In the genomic region with DNA sequence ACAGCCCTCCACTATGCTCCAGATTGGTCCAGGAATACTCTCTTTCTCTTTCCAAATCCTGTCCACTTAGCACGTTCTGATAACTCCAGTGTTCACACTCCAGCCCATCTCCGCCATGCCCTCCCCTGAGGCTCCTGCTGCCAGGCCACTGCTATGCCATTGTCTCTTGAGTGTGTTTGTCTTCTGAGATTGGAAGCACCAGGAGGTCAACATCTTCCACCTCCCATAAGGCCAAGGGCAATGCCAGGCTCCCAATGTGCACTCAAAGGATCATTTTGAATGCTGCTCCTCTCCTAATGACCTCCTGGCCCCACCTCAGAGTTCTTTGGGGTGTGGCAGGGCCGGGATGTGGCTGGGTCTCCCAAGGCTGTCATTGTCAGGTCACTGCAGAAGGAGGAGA, we compare ENCODE assay signal across 9 cellular contexts. TPM values are rescaled to one million over a fixed set of nuclear protein-coding genes. Genes with fewer than 3 reads are reported as not detected.
DNase-seq lines count a peak whose midpoint lies in the region; ATAC-seq and TF ChIP-seq lines count a peak whose summit lies in the region.
"Had no signal": no experiment of that assay in that cellular context is flagged by ENCODE, and none has a peak within 500 bp of the region (broad histone marks: within the 10 kb centered on the region; RNA-seq: fewer than 3 reads in every experiment).

No MANE protein-coding gene starts in this region.

- peak overlapping the region; percentile 93 for H3K4me2 ChIP-seq in GM23338

- H2AFZ ChIP-seq in GM23338 = no peak overlapping the region

- peaks cover 21% of the 10 kb centered on the region for H3K4me1 Mint-ChIP-seq in GM23338
- peaks cover 9 to 12% of the 10 kb centered on the region in 2 donors for H3K4me1 Mint-ChIP-seq in natural killer cell treated with Interleukin-12 subunit alpha and Interleukin-12 subunit beta and Interleukin-15 and Interleukin-18, amount 100 ng/mL, for 72 hours (ENCODE audit: low read depth in 2 of 2)

- peaks cover 3% of the 10 kb centered on the region; the same call in 1 of the 2 replicates for H4K20me1 ChIP-seq in GM23338 (replicated peaks; ENCODE audit: insufficient read depth)

- H3K27ac Mint-ChIP-seq in GM23338 = no peak overlapping the region
- H3K27ac Mint-ChIP-seq in natural killer cell treated with Interleukin-12 subunit alpha and Interleukin-12 subunit beta and Interleukin-15 and Interleukin-18, amount 100 ng/mL, for 72 hours = no peak overlapping the region

- H3K4me3 Mint-ChIP-seq in GM23338 = peak overlapping the region; percentile 61
- peak overlapping the region; percentile 68 for H3K4me3 Mint-ChIP-seq in natural killer cell treated with Interleukin-12 subunit alpha and Interleukin-12 subunit beta and Interleukin-15 and Interleukin-18, amount 100 ng/mL, for 72 hours

- H3K4me1 ChIP-seq in BE2C (no peaks in the 10 kb centered on the region), GM23338 (ENCODE audit: insufficient read depth) (no peaks in the 10 kb centered on the region; the same call in 1 of the 2 replicates), foreskin keratinocyte (no peaks in the 10 kb centered on the region)

- ATAC-seq in GM23338 (no peak), GM18520 (IDR thresholded peaks at IDR 0.05; ENCODE audit: unreplicated experiment) (no peak), foreskin keratinocyte (no peak), HG03139 (IDR thresholded peaks at IDR 0.05; ENCODE audit: unreplicated experiment) (no peak)
- ATAC-seq in natural killer cell treated with Interleukin-12 subunit alpha and Interleukin-12 subunit beta and Interleukin-15 and Interleukin-18, amount 100 ng/mL, for 72 hours = no peak

- H3K9me3 Mint-ChIP-seq in GM23338 = no peaks in the 10 kb centered on the region
- H3K9me3 Mint-ChIP-seq in natural killer cell treated with Interleukin-12 subunit alpha and Interleukin-12 subunit beta and Interleukin-15 and Interleukin-18, amount 100 ng/mL, for 72 hours = no peaks in the 10 kb centered on the region

- intact Hi-C loops in dorsolateral prefrontal cortex (cut with DNase I) = no loop called here

- H3K27ac ChIP-seq in GM23338 (ENCODE audit: low read depth) = no peak overlapping the region
- H3K27ac ChIP-seq in dorsolateral prefrontal cortex = peak overlapping the region in 1 of 59 donors; percentile 10
- no peak overlapping the region for H3K27ac ChIP-seq in foreskin keratinocyte
- H3K27ac ChIP-seq: VCaP had no signal

- no peaks in the 10 kb centered on the region for H3K79me2 ChIP-seq in GM23338 (replicated peaks; ENCODE audit: insufficient read depth)

- H3K36me3 Mint-ChIP-seq in GM23338 (ENCODE audit: low read depth) = no peaks in the 10 kb centered on the region
- H3K36me3 Mint-ChIP-seq in natural killer cell treated with Interleukin-12 subunit alpha and Interleukin-12 subunit beta and Interleukin-15 and Interleukin-18, amount 100 ng/mL, for 72 hours = no peaks in the 10 kb centered on the region

- DNase-seq in BE2C (no peak), GM23338 (ENCODE audit: low spot score) (no peak), dorsolateral prefrontal cortex (no peak), HUDEP-2 (lab: John Stamatoyannopoulos, UW; ENCODE audit: unreplicated experiment in 76 of 76) (no peak), foreskin keratinocyte (no peak)
- no peak for DNase-seq in natural killer cell treated with Interleukin-12 subunit alpha and Interleukin-12 subunit beta and Interleukin-15 and Interleukin-18, amount 100 ng/mL, for 72 hours (ENCODE audit: low spot score)

- TF ChIP-seq CTCF in BE2C (IDR thresholded peaks at IDR 0.05; ENCODE audit: low read depth, low read length) (no peak), GM23338 (conservative IDR thresholded peaks at IDR 0.05; ENCODE audit: low read depth in 2 of 2) (no peak), dorsolateral prefrontal cortex (IDR thresholded peaks at IDR 0.05 in 54 of 56, conservative IDR thresholded peaks at IDR 0.05 in 2 of 56; ENCODE audit: low read depth in 1 of 56, partially characterized antibody in 56 of 56) (no peak), foreskin keratinocyte (conservative IDR thresholded peaks at IDR 0.05) (no peak)

- H3K4me3 ChIP-seq in BE2C (ENCODE audit: low read depth, low read length) (peak overlapping the region; percentile 54), GM23338 (peak overlapping the region; percentile 79), dorsolateral prefrontal cortex (peak overlapping the region in 35 of 59 donors; percentile 31 to 71 (median 60))

- peaks cover 46% of the 10 kb centered on the region for H3K27me3 Mint-ChIP-seq in GM23338 (ENCODE audit: insufficient read depth, low read depth, poor library complexity)
- H3K27me3 Mint-ChIP-seq in natural killer cell treated with Interleukin-12 subunit alpha and Interleukin-12 subunit beta and Interleukin-15 and Interleukin-18, amount 100 ng/mL, for 72 hours = peaks cover 13 to 17% of the 10 kb centered on the region in 2 donors

- no peaks in the 10 kb centered on the region for H3K9me3 ChIP-seq in BE2C

- H3K36me3 ChIP-seq in BE2C (no peaks in the 10 kb centered on the region), GM23338 (ENCODE audit: insufficient read depth) (no peaks in the 10 kb centered on the region; the same call in 1 of the 2 replicates)

- no peaks in the 10 kb centered on the region for H3K9me2 ChIP-seq in GM23338 (ENCODE audit: insufficient read depth)

- H3K27me3 ChIP-seq in BE2C = no peaks in the 10 kb centered on the region
- peaks cover 46% of the 10 kb centered on the region for H3K27me3 ChIP-seq in GM23338 (ENCODE audit: insufficient read depth)
- H3K27me3 ChIP-seq in dorsolateral prefrontal cortex = no peaks in the 10 kb centered on the region
- peaks cover 18% of the 10 kb centered on the region for H3K27me3 ChIP-seq in foreskin keratinocyte

- H3F3A ChIP-seq in GM23338 (replicated peaks; ENCODE audit: low read depth) = no peaks in the 10 kb centered on the region

TF ChIP-seq in GM23338, 12 proteins besides CTCF, POLR2A, EP300 and RAD21:
- TF ChIP-seq EZH2 (IDR thresholded peaks at IDR 0.05; ENCODE audit: low read depth, unreplicated experiment) = peak; percentile 5
- TF ChIP-seq, protein P1, sequence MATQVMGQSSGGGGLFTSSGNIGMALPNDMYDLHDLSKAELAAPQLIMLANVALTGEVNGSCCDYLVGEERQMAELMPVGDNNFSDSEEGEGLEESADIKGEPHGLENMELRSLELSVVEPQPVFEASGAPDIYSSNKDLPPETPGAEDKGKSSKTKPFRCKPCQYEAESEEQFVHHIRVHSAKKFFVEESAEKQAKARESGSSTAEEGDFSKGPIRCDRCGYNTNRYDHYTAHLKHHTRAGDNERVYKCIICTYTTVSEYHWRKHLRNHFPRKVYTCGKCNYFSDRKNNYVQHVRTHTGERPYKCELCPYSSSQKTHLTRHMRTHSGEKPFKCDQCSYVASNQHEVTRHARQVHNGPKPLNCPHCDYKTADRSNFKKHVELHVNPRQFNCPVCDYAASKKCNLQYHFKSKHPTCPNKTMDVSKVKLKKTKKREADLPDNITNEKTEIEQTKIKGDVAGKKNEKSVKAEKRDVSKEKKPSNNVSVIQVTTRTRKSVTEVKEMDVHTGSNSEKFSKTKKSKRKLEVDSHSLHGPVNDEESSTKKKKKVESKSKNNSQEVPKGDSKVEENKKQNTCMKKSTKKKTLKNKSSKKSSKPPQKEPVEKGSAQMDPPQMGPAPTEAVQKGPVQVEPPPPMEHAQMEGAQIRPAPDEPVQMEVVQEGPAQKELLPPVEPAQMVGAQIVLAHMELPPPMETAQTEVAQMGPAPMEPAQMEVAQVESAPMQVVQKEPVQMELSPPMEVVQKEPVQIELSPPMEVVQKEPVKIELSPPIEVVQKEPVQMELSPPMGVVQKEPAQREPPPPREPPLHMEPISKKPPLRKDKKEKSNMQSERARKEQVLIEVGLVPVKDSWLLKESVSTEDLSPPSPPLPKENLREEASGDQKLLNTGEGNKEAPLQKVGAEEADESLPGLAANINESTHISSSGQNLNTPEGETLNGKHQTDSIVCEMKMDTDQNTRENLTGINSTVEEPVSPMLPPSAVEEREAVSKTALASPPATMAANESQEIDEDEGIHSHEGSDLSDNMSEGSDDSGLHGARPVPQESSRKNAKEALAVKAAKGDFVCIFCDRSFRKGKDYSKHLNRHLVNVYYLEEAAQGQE (IDR thresholded peaks at IDR 0.05; ENCODE audit: unreplicated experiment) = no peak
TF ChIP-seq in GM23338: peak in this region for 1.

RNA-seq across cellular contexts. Expression of a gene that starts 19.5 kb away (rescaled TPM):
- 4.0 TPM for polyA plus RNA-seq in BE2C (2012; ENCODE audit: insufficient read depth, insufficient read length, low read depth)
- total RNA-seq in GM23338 (2014; rRNA removed; shearing (Covaris generic)) = 0.38 and 1.0 TPM in 2 replicates
- 0.19 and 0.21 TPM in 2 replicates for polyA plus RNA-seq in GM23338 (2016; fragmentation: Nextera tagmentation; extraction: Ambion mirVana)
- total RNA-seq in dorsolateral prefrontal cortex = 10 to 100 TPM; 44.5 to 79.9 (median 61.8) TPM
- total RNA-seq in natural killer cell treated with Interleukin-12 subunit alpha and Interleukin-12 subunit beta and Interleukin-15 and Interleukin-18, amount 100 ng/mL, for 72 hours = 1 to 10 TPM; 2.6 to 3.1 TPM
- 1.4 and 1.6 TPM in 2 replicates for total RNA-seq in foreskin keratinocyte
- polyA plus RNA-seq in foreskin keratinocyte = 0.83 and 0.95 TPM in 2 replicates

RNA-seq across cellular contexts. Expression of a gene that starts 29.8 kb away (rescaled TPM):
- polyA plus RNA-seq in BE2C (2012; ENCODE audit: insufficient read depth, insufficient read length, low read depth) = 72.8 TPM
- 14.4 and 15.0 TPM in 2 replicates for total RNA-seq in GM23338 (2014; rRNA removed; shearing (Covaris generic))
- polyA plus RNA-seq in GM23338 (2016; fragmentation: Nextera tagmentation; extraction: Ambion mirVana) (42.3 and 46.0 TPM in 2 replicates), foreskin keratinocyte (36.0 and 40.6 TPM in 2 replicates)
- total RNA-seq in dorsolateral prefrontal cortex (100 to 1,000 TPM in 1 of 120 experiments, 10 to 100 TPM in 119; 28.2 to 110 (median 55.2) TPM), foreskin keratinocyte (39.0 and 44.8 TPM in 2 replicates)
- total RNA-seq in natural killer cell treated with Interleukin-12 subunit alpha and Interleukin-12 subunit beta and Interleukin-15 and Interleukin-18, amount 100 ng/mL, for 72 hours = 10 to 100 TPM; 11.7 to 14.8 TPM

RNA-seq across cellular contexts. Expression of a gene that starts 31.3 kb away (rescaled TPM):
- 36.3 TPM for polyA plus RNA-seq in BE2C (2012; ENCODE audit: insufficient read depth, insufficient read length, low read depth)
- total RNA-seq in GM23338 (2014; rRNA removed; shearing (Covaris generic)) = 2.3 and 2.6 TPM in 2 replicates
- polyA plus RNA-seq in GM23338 (2016; fragmentation: Nextera tagmentation; extraction: Ambion mirVana) = 1.3 and 1.5 TPM in 2 replicates
- 100 to 1,000 TPM in 10 of 120 experiments, 10 to 100 TPM in 110; 69.0 to 107 (median 89.1) TPM for total RNA-seq in dorsolateral prefrontal cortex
- total RNA-seq in natural killer cell treated with Interleukin-12 subunit alpha and Interleukin-12 subunit beta and Interleukin-15 and Interleukin-18, amount 100 ng/mL, for 72 hours = 10 to 100 TPM; 11.1 to 14.0 TPM
- 8.7 and 9.2 TPM in 2 replicates for total RNA-seq in foreskin keratinocyte
- 2.3 and 2.8 TPM in 2 replicates for polyA plus RNA-seq in foreskin keratinocyte

Comparison
In these comparisons a context has a peak if more than half of its experiments do, and no peak if none do; other contexts are left out.
1. RNA of a gene that starts 19.5 kb away (total RNA-seq): 44.5 to 79.9 TPM in dorsolateral prefrontal cortex; 2.6 to 3.1 TPM in natural killer cell treated with Interleukin-12 subunit alpha and Interleukin-12 subunit beta and Interleukin-15 and Interleukin-18, amount 100 ng/mL, for 72 hours, 1.4 to 1.6 TPM in foreskin keratinocyte and 0.38 to 1.0 TPM in GM23338; every median in the first group is over 10 times any median in the second.
2. Peak in every context shown above with its lines, with median percentiles within 50 percentile points of each other: H3K4me3 ChIP-seq.